8 cellular contexts compared by ENCODE assay signal in the genomic region with DNA sequence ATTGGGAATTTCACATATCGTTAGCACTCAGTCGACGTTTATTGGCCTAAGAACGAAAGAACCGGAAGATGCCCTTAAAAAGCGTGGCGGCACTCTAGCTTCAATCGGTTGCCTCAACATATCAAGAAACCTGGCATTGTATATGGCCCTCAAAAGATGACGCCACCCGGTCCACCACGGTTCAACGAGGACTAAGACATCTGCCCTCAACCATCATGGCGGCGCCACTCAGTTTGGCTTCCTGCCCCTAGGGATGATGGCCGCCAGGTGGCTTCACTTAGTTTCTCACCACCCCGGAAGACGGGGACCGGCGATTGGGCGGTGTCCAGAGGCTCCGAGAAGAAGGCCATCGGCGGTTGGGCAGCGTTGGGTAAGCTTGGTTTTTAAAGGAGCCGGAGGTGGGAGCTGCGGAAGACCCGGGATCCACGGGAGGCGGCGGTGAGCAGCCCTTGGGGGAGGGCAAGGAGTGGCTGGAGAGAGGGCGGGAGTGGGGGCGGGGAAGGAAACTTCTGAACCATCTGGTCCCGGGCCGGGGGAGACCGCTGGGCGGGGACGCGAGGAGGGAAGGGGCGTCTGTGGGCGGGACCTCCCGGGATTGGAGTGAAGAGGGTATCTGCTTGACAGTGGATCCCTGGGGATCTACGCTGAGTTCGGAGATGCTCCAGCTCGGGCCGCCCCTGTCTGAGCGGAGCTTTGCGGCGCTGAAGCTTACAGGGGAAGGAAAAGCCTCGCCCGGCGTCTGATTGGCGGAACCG. TPM values are rescaled to one million over a fixed set of nuclear protein-coding genes. Genes with fewer than 3 reads are reported as not detected.
DNase-seq lines count a peak whose midpoint lies in the region; FAIRE-seq and TF ChIP-seq lines count a peak whose summit lies in the region.

PRR14 (plus strand) TSS at position 592 of the 755 bp plus-strand sequence. CDS start 686 bp downstream, outside the sequence.

- H3K36me3 Mint-ChIP-seq in HFFc6 (ENCODE audit: low read depth): peaks cover 5% of the 10 kb centered on the region; the same call in 1 of the 2 replicates
- peaks cover 30% of the 10 kb centered on the region for H3K36me3 Mint-ChIP-seq in activated naive CD4-positive, alpha-beta T cell treated with anti-CD3 and anti-CD28 coated beads, Interleukin-2, amount 10 ng/mL, durations not matched to agents 7 days and 5 days

- peak within 1 kb of the TSS; percentile 73 for H3K27ac ChIP-seq in SK-N-MC
- peak within 1 kb of the TSS; percentile 74 for H3K27ac ChIP-seq in neuronal stem cell (replicated peaks; ENCODE audit: low read length)

- H3K9me3 Mint-ChIP-seq in HFFc6: no peaks in the 10 kb centered on the region
- H3K9me3 Mint-ChIP-seq in activated naive CD4-positive, alpha-beta T cell treated with anti-CD3 and anti-CD28 coated beads, Interleukin-2, amount 10 ng/mL, durations not matched to agents 7 days and 5 days: no peaks in the 10 kb centered on the region

- peak within 1 kb of the TSS; percentile 90 for H3K14ac ChIP-seq in neuronal stem cell (ENCODE audit: low read length)

- no peak for TF ChIP-seq POLR2A in NB4 (IDR thresholded peaks at IDR 0.05; ENCODE audit: extremely low read depth, insufficient read length)

- peaks cover 5% of the 10 kb centered on the region for H3K79me1 ChIP-seq in neuronal stem cell (ENCODE audit: low read depth, low read length)

- H3K23ac ChIP-seq in neuronal stem cell (ENCODE audit: low read depth, low read length, poor library complexity): no peak within 1 kb of the TSS

- peak; percentile 95 for DNase-seq in GM03348 (ENCODE audit: low spot score)
- peak; percentile 99 for DNase-seq in HFFc6
- DNase-seq in NB4 (ENCODE audit: low read depth): peak; percentile 100
- DNase-seq in SK-N-MC (ENCODE audit: low read depth, low spot score): peak; percentile 83
- peak; percentile 100 for DNase-seq in activated naive CD4-positive, alpha-beta T cell treated with anti-CD3 and anti-CD28 coated beads, Interleukin-2, amount 10 ng/mL, durations not matched to agents 7 days and 5 days
- DNase-seq in frontal cortex (ENCODE audit: low spot score in 2 of 2): peak; percentile 92 to 93
- peak; percentile 97 for DNase-seq in neuronal stem cell (ENCODE audit: low spot score)

- peak within 1 kb of the TSS; percentile 82 for H3K9ac ChIP-seq in SK-N-MC (ENCODE audit: insufficient read length)
- H3K9ac ChIP-seq in neuronal stem cell (ENCODE audit: low read depth, low read length, poor library complexity): peak within 1 kb of the TSS; percentile 70

- H4K8ac ChIP-seq in neuronal stem cell (ENCODE audit: low read depth, low read length): peak within 1 kb of the TSS; percentile 53

- H3K27ac Mint-ChIP-seq in HFFc6: peak within 1 kb of the TSS; percentile 94
- peak within 1 kb of the TSS; percentile 99 for H3K27ac Mint-ChIP-seq in activated naive CD4-positive, alpha-beta T cell treated with anti-CD3 and anti-CD28 coated beads, Interleukin-2, amount 10 ng/mL, durations not matched to agents 7 days and 5 days

- peak; percentile 93 for FAIRE-seq in frontal cortex (lab: Jason Lieb, UNC)

- peak within 1 kb of the TSS; percentile 98 for H2AK5ac ChIP-seq in neuronal stem cell (ENCODE audit: low read depth, low read length)

- H3K4me1 ChIP-seq in neuronal stem cell (ENCODE audit: control insufficient read depth in 2 of 2, insufficient read depth in 1 of 2, low read depth in 1 of 2, low read length in 2 of 2): peaks cover 5% of the 10 kb centered on the region in 2 donors

- CTCF ChIA-PET in activated naive CD4-positive, alpha-beta T cell treated with anti-CD3 and anti-CD28 coated beads, Interleukin-2, amount 10 ng/mL, durations not matched to agents 7 days and 5 days (lab: Charles Lee): interaction anchor here (0.9 to 3.2 kb wide), 10 partner anchors 9 to 558 kb away, joined by 3 to 22 read pairs (median 4); partner anchors contain the start of genes DCTPP1, FBRS and TBX6

- peak; percentile 76 for TF ChIP-seq CTCF in HFFc6 (IDR thresholded peaks at IDR 0.05)
- no peak for TF ChIP-seq CTCF in NB4 (IDR thresholded peaks at IDR 0.05; ENCODE audit: low read depth, low read length)
- no peak for TF ChIP-seq CTCF in subcutaneous adipose tissue (IDR thresholded peaks at IDR 0.05; ENCODE audit: low read depth)

- peak within 1 kb of the TSS; percentile 74 for H3K4me3 ChIP-seq in NB4 (ENCODE audit: low read depth, low read length)
- peak within 1 kb of the TSS; percentile 97 for H3K4me3 ChIP-seq in SK-N-MC
- H3K4me3 ChIP-seq in neuronal stem cell (ENCODE audit: low read length in 2 of 2): peak within 1 kb of the TSS; percentile 88 to 90

- H2AFZ ChIP-seq in neuronal stem cell (ENCODE audit: low read length): peak within 1 kb of the TSS; percentile 94

- H3K27me3 ChIP-seq in neuronal stem cell (ENCODE audit: control insufficient read depth in 3 of 3, insufficient read depth in 3 of 3, low read depth in 1 of 3, low read length in 3 of 3): peaks cover 0 to 2% (median 0%) of the 10 kb centered on the region in 3 experiments

- no peaks in the 10 kb centered on the region for H3K9me3 ChIP-seq in SK-N-MC (ENCODE audit: low read depth, low read length)
- H3K9me3 ChIP-seq in neuronal stem cell (replicated peaks in 1 of 2; ENCODE audit: control insufficient read depth in 2 of 2, insufficient read depth in 1 of 2, low read depth in 1 of 2, low read length in 2 of 2): no peaks in the 10 kb centered on the region

- H3K4me3 Mint-ChIP-seq in HFFc6: peak within 1 kb of the TSS; percentile 99
- H3K4me3 Mint-ChIP-seq in activated naive CD4-positive, alpha-beta T cell treated with anti-CD3 and anti-CD28 coated beads, Interleukin-2, amount 10 ng/mL, durations not matched to agents 7 days and 5 days: peak within 1 kb of the TSS; percentile 99

- H3K36me3 ChIP-seq in SK-N-MC (ENCODE audit: insufficient read depth, low read length) (peaks cover 14% of the 10 kb centered on the region; the same call in 1 of the 2 replicates), neuronal stem cell (replicated peaks in 1 of 2; ENCODE audit: control insufficient read depth in 2 of 2, insufficient read depth in 2 of 2, low read length in 2 of 2) (peaks cover 14 to 32% of the 10 kb centered on the region in 2 donors)

- H3K4me2 ChIP-seq in neuronal stem cell (ENCODE audit: insufficient read depth, low read length, poor library complexity, severe bottlenecking): peak within 1 kb of the TSS; percentile 83

- H2BK120ac ChIP-seq in neuronal stem cell (ENCODE audit: low read depth, low read length): no peak within 1 kb of the TSS

- H3K18ac ChIP-seq in neuronal stem cell (ENCODE audit: low read length): peak within 1 kb of the TSS; percentile 95

- WGBS in neuronal stem cell (ENCODE audit: extremely low coverage in 2 of 2, insufficient read length in 2 of 2, insufficient replicate concordance in 1 of 2), 2 donors: no CpG with 5 or more reads among the region's 53 CpGs

- H3K27me3 Mint-ChIP-seq in HFFc6 (ENCODE audit: insufficient read depth): peaks cover 3% of the 10 kb centered on the region
- peaks cover 8% of the 10 kb centered on the region for H3K27me3 Mint-ChIP-seq in activated naive CD4-positive, alpha-beta T cell treated with anti-CD3 and anti-CD28 coated beads, Interleukin-2, amount 10 ng/mL, durations not matched to agents 7 days and 5 days

- no peak within 1 kb of the TSS for H2BK12ac ChIP-seq in neuronal stem cell (ENCODE audit: low read length)

- H2BK5ac ChIP-seq in neuronal stem cell (ENCODE audit: low read length): peak within 1 kb of the TSS; percentile 66

- peaks cover 19% of the 10 kb centered on the region for H3K4me1 Mint-ChIP-seq in HFFc6 (ENCODE audit: low read depth)
- H3K4me1 Mint-ChIP-seq in activated naive CD4-positive, alpha-beta T cell treated with anti-CD3 and anti-CD28 coated beads, Interleukin-2, amount 10 ng/mL, durations not matched to agents 7 days and 5 days: peaks cover 39% of the 10 kb centered on the region

- H2BK15ac ChIP-seq in neuronal stem cell (ENCODE audit: low read length): peak within 1 kb of the TSS; percentile 96

- no peak within 1 kb of the TSS for H4K91ac ChIP-seq in neuronal stem cell (ENCODE audit: low read depth, low read length, poor library complexity)

- H3K4ac ChIP-seq in neuronal stem cell (ENCODE audit: low read length): peak within 1 kb of the TSS; percentile 76

RNA-seq across cellular contexts. Expression of gene PRR14, which starts in this region (rescaled TPM):
- 10 to 100 TPM; 26.8 to 34.6 (median 29.8) TPM for total RNA-seq in HFFc6 (2021; fragmentation: NEBNext Ultra II Directional; extraction: Animal tissue kit (Norgen Biotek cat#: 25700))
- total RNA-seq in frontal cortex: 7.3 TPM
- 52.4 TPM for polyA plus RNA-seq in neuronal stem cell (2013, experiment 1 of 2)
- 55.2 TPM for polyA plus RNA-seq in neuronal stem cell (2013, experiment 2 of 2)
- total RNA-seq in subcutaneous adipose tissue: 10 to 100 TPM; 16.0 to 46.0 (median 22.1) TPM

Comparison
In these comparisons a context has a peak if more than half of its experiments do, and no peak if none do; other contexts are left out.
1. Peak in every context shown above with its lines: DNase-seq, H3K4me3 ChIP-seq and H3K27ac ChIP-seq.